Comparison of ENCODE assay signal across 23 cellular contexts in the genomic region with DNA sequence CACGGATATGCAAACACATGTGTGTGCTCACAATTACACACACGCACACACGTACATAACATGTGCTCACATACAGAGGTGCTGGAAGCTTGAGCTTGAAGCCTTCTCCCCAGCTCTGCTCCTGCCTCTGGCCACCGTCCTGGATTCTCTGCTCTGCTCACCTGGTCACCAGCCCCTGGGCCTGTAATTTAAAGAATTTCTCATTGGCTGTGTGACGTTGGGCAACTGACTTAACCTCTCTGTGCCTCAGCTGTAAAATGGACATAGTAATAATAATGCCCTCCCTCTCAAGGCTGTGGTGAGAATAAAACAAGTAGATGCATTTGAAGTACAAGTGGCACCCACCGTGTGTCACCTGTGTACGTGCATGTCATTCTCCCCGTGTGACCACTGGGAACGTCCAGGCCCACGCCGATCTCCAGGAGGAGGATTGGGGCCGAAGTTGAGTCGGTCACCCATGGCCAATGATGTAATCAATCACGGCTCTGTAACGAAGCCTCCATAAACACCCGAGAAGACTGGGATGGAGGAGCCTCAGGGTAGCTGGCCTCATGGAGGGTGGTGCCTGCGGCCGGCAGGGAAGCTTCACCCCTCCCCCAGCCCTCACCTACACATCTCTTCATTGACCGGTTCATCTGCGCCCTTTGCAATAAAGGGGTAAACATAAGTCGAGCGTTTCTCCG.
DNase-seq lines count a peak whose midpoint lies in the region; ATAC-seq, FAIRE-seq and TF ChIP-seq lines count a peak whose summit lies in the region.
"Had no signal": no experiment of that assay in that cellular context is flagged by ENCODE, and none has a peak within 500 bp of the region (broad histone marks: within the 10 kb centered on the region; RNA-seq: fewer than 3 reads in every experiment).

No MANE protein-coding gene starts in this region.

- FAIRE-seq in small intestine (lab: Jason Lieb, UNC): no peak

- H3K4me3 ChIP-seq in dorsolateral prefrontal cortex: no peak overlapping the region
- no peak overlapping the region for H3K4me3 ChIP-seq in small intestine (ENCODE audit: low read depth in 1 of 2, low read length in 2 of 2)
- no peak overlapping the region for H3K4me3 ChIP-seq in tibial nerve

- H3K27ac ChIP-seq in dorsolateral prefrontal cortex (peak overlapping the region in 33 of 59 donors; percentile 0 to 88 (median 68)), small intestine (ENCODE audit: low read depth in 1 of 2, low read length in 1 of 2) (no peak overlapping the region), tibial nerve (no peak overlapping the region)
- H3K27ac ChIP-seq: KMS-11 had no signal

- no peak overlapping the region for H3K4me3 Mint-ChIP-seq in natural killer cell treated with Interleukin-12 subunit alpha and Interleukin-12 subunit beta and Interleukin-15 and Interleukin-18, amount 100 ng/mL, for 72 hours
- no peak overlapping the region for H3K4me3 Mint-ChIP-seq in natural killer cell
- no peak overlapping the region for H3K4me3 Mint-ChIP-seq in neural crest cell
- H3K4me3 Mint-ChIP-seq: B cell; CD4-positive, alpha-beta T cell; HFFc6 had no signal

- peak; percentile 49 for DNase-seq in natural killer cell treated with Interleukin-12 subunit alpha and Interleukin-12 subunit beta and Interleukin-15 and Interleukin-18, amount 100 ng/mL, for 72 hours (ENCODE audit: low spot score)
- DNase-seq in natural killer cell: no peak
- DNase-seq in dorsolateral prefrontal cortex: peak in 1 of 10 donors; percentile 18
- DNase-seq in neural crest cell (ENCODE audit: low read depth, low spot score): no peak
- DNase-seq in NCI-H2107 treated with DMSO at 0.1 percent for 48 hours (lab: John Stamatoyannopoulos, UW; ENCODE audit: unreplicated experiment): no peak
- DNase-seq in stimulated activated CD8-positive, alpha-beta memory T cell treated with anti-CD3 and anti-CD28 coated beads, Interleukin-4, amount 100 ng/mL, for 48 hours: no peak
- no peak for DNase-seq in small intestine
- no peak for DNase-seq in tibial nerve (ENCODE audit: low spot score in 2 of 2)
- DNase-seq: Caco-2; CD4-positive, alpha-beta T cell; GDM1; GOT3; HFFc6; MV-4-11; NCI-H187; NCI-H2107; NCI-H2227 treated with DMSO at 0.1 percent for 48 hours; NCI-H510A treated with DMSO at 0.1 percent for 48 hours; NCI-H82; OCI-M1; Right ventricle myocardium superior had no signal

- H3K9me3 Mint-ChIP-seq in natural killer cell treated with Interleukin-12 subunit alpha and Interleukin-12 subunit beta and Interleukin-15 and Interleukin-18, amount 100 ng/mL, for 72 hours: no peaks in the 10 kb centered on the region
- H3K9me3 Mint-ChIP-seq in natural killer cell (no peaks in the 10 kb centered on the region), neural crest cell (no peaks in the 10 kb centered on the region)
- H3K9me3 Mint-ChIP-seq: CD4-positive, alpha-beta T cell had no signal

- intact Hi-C loops in natural killer cell (cut with micrococcal nuclease) (no loop called here), dorsolateral prefrontal cortex (cut with DNase I) (loop anchor here in 1 of 2 donors (5.0 kb wide), 1 partner anchor 169 kb away; no protein-coding TSS in a partner anchor)

- H3K9me3 ChIP-seq in small intestine (ENCODE audit: control insufficient read depth, low read depth) (no peaks in the 10 kb centered on the region), tibial nerve (no peaks in the 10 kb centered on the region)
- H3K9me3 ChIP-seq: Caco-2 had no signal

- H3K4me1 ChIP-seq in small intestine (ENCODE audit: control insufficient read depth in 2 of 2, insufficient read depth in 1 of 2, low read depth in 1 of 2, low read length in 1 of 2) (peaks cover 2 to 5% of the 10 kb centered on the region in 2 donors), tibial nerve (peaks cover 0 to 28% (median 0%) of the 10 kb centered on the region in 4 donors)

- no peak for TF ChIP-seq EP300 in tibial nerve (IDR thresholded peaks at IDR 0.05)

- H3K36me3 ChIP-seq in small intestine (ENCODE audit: control insufficient read depth in 2 of 2, insufficient read depth in 2 of 2, low read length in 2 of 2): no peaks in the 10 kb centered on the region
- H3K36me3 ChIP-seq in tibial nerve: no peaks in the 10 kb centered on the region

- TF ChIP-seq CTCF in natural killer cell (IDR thresholded peaks at IDR 0.05): no peak
- TF ChIP-seq CTCF in dorsolateral prefrontal cortex (IDR thresholded peaks at IDR 0.05 in 54 of 56, conservative IDR thresholded peaks at IDR 0.05 in 2 of 56; ENCODE audit: low read depth in 1 of 56, partially characterized antibody in 56 of 56): no peak
- TF ChIP-seq CTCF in neural crest cell (conservative IDR thresholded peaks at IDR 0.05): no peak
- TF ChIP-seq CTCF in tibial nerve (IDR thresholded peaks at IDR 0.05): no peak

- TF ChIP-seq POLR2A in tibial nerve (IDR thresholded peaks at IDR 0.05): no peak

- peaks cover 0 to 4% of the 10 kb centered on the region in 2 donors for H3K27me3 Mint-ChIP-seq in natural killer cell treated with Interleukin-12 subunit alpha and Interleukin-12 subunit beta and Interleukin-15 and Interleukin-18, amount 100 ng/mL, for 72 hours
- H3K27me3 Mint-ChIP-seq in natural killer cell (ENCODE audit: low read depth in 2 of 2) (peaks cover 0 to 2% of the 10 kb centered on the region in 2 donors), neural crest cell (ENCODE audit: low read depth) (peaks cover 13% of the 10 kb centered on the region)
- H3K27me3 Mint-ChIP-seq: B cell had no signal

- H3K36me3 Mint-ChIP-seq in natural killer cell treated with Interleukin-12 subunit alpha and Interleukin-12 subunit beta and Interleukin-15 and Interleukin-18, amount 100 ng/mL, for 72 hours: no peaks in the 10 kb centered on the region
- H3K36me3 Mint-ChIP-seq in natural killer cell: no peaks in the 10 kb centered on the region
- no peaks in the 10 kb centered on the region for H3K36me3 Mint-ChIP-seq in neural crest cell (ENCODE audit: low read depth)

- H3K4me1 Mint-ChIP-seq in natural killer cell treated with Interleukin-12 subunit alpha and Interleukin-12 subunit beta and Interleukin-15 and Interleukin-18, amount 100 ng/mL, for 72 hours (ENCODE audit: low read depth in 2 of 2): no peaks in the 10 kb centered on the region
- no peaks in the 10 kb centered on the region for H3K4me1 Mint-ChIP-seq in natural killer cell
- peaks cover 64% of the 10 kb centered on the region for H3K4me1 Mint-ChIP-seq in neural crest cell
- H3K4me1 Mint-ChIP-seq: B cell had no signal

- no peak overlapping the region for H3K27ac Mint-ChIP-seq in natural killer cell treated with Interleukin-12 subunit alpha and Interleukin-12 subunit beta and Interleukin-15 and Interleukin-18, amount 100 ng/mL, for 72 hours
- H3K27ac Mint-ChIP-seq in natural killer cell (no peak overlapping the region), neural crest cell (ENCODE audit: unreplicated experiment) (peak overlapping the region; percentile 23)
- H3K27ac Mint-ChIP-seq: B cell; CD4-positive, alpha-beta T cell; HFFc6 had no signal

- no peak for ATAC-seq in natural killer cell treated with Interleukin-12 subunit alpha and Interleukin-12 subunit beta and Interleukin-15 and Interleukin-18, amount 100 ng/mL, for 72 hours
- ATAC-seq in natural killer cell: no peak

- H3K27me3 ChIP-seq in dorsolateral prefrontal cortex: peaks cover 0 to 7% (median 0%) of the 10 kb centered on the region in 45 donors
- no peaks in the 10 kb centered on the region for H3K27me3 ChIP-seq in small intestine (ENCODE audit: control insufficient read depth in 2 of 2, insufficient read depth in 2 of 2, low read length in 2 of 2)
- H3K27me3 ChIP-seq in tibial nerve: no peaks in the 10 kb centered on the region

- WGBS in small intestine, 3 donors: 82 to 89% (median 89%) methylated on average over 23 of the region's 23 CpGs
- 77 to 80% methylated on average over 23 of the region's 23 CpGs for WGBS in tibial nerve, 2 donors

Comparison
In these comparisons a context has a peak if more than half of its experiments do, and no peak if none do; other contexts are left out.
1. H3K27ac ChIP-seq: peak in dorsolateral prefrontal cortex (33 of 59); none in small intestine (0 of 2) and tibial nerve (0 of 4).